12 cellular contexts compared by ENCODE assay signal in the genomic region with DNA sequence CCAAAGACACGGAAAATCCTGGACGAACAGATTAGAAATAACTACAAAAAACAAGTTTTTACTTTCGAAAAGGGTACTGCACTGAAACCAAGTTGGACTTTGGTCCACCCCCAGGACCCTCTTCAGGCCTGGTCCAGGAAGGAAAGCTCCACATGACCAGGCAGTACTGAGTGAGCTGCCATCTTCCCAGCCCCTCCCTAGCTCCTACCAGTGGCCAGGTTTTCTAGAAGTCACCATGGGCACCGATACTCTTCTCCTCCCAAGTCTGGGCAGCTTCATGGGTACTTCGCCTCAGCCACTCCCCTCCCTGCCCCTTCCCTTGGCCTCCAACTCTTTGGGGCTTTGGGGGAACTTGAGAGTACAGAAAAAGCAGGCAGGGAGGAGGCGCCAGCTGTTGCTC. TPM values are rescaled to one million over a fixed set of nuclear protein-coding genes. Genes with fewer than 3 reads are reported as not detected.
DNase-seq lines count a peak whose midpoint lies in the region; ATAC-seq and TF ChIP-seq lines count a peak whose summit lies in the region.
"Had no signal": no experiment of that assay in that cellular context is flagged by ENCODE, and none has a peak within 500 bp of the region (broad histone marks: within the 10 kb centered on the region; RNA-seq: fewer than 3 reads in every experiment).

No MANE protein-coding gene starts in this region.

- H3K36me3 Mint-ChIP-seq in CD4-positive, alpha-beta T cell (ENCODE audit: low read depth): peaks cover 90% of the 10 kb centered on the region
- H3K36me3 Mint-ChIP-seq in central memory CD8-positive, alpha-beta T cell (ENCODE audit: insufficient read depth): peaks cover 68% of the 10 kb centered on the region

- no peaks in the 10 kb centered on the region for H3K9me3 ChIP-seq in CD4-positive, alpha-beta T cell (ENCODE audit: control insufficient read depth, low read length)
- no peaks in the 10 kb centered on the region for H3K9me3 ChIP-seq in KOPT-K1 (ENCODE audit: insufficient read depth, low read length, poor library complexity, severe bottlenecking)

- no peak for DNase-seq in CD4-positive, alpha-beta T cell
- DNase-seq in central memory CD8-positive, alpha-beta T cell (ENCODE audit: low spot score in 2 of 2): no peak
- no peak for DNase-seq in sciatic nerve (ENCODE audit: low spot score)
- DNase-seq in GM13976 (ENCODE audit: low spot score): no peak
- DNase-seq: GDM1, Kasumi-1, NCI-H1694 treated with DMSO at 0.1 percent for 48 hours had no signal

- no peak for ATAC-seq in CD4-positive, alpha-beta T cell (ENCODE audit: poor library complexity)
- no peak for ATAC-seq in central memory CD8-positive, alpha-beta T cell (replicated peaks; ENCODE audit: extremely low read depth, poor library complexity, severe bottlenecking)
- ATAC-seq in sciatic nerve (no peak), HG03095 (IDR thresholded peaks at IDR 0.05; ENCODE audit: unreplicated experiment) (no peak)

- no peak overlapping the region for H3K4me3 ChIP-seq in skin epidermis

- H3K27ac Mint-ChIP-seq in CD4-positive, alpha-beta T cell: peak overlapping the region; percentile 92
- H3K27ac Mint-ChIP-seq in central memory CD8-positive, alpha-beta T cell (ENCODE audit: low read depth): peak overlapping the region; percentile 99

- H3K27ac ChIP-seq in CD4-positive, alpha-beta T cell (ENCODE audit: low read depth, low read length): peak overlapping the region; percentile 97
- H3K27ac ChIP-seq in KOPT-K1 (ENCODE audit: low read depth, low read length, poor library complexity, severe bottlenecking) (peak overlapping the region; percentile 95), skin epidermis (peak overlapping the region in 17 of 21 experiments; percentile 27 to 98 (median 75))

- no peaks in the 10 kb centered on the region for H3K9me3 Mint-ChIP-seq in CD4-positive, alpha-beta T cell
- no peaks in the 10 kb centered on the region for H3K9me3 Mint-ChIP-seq in central memory CD8-positive, alpha-beta T cell
- H3K9me3 Mint-ChIP-seq: CD14-positive monocyte had no signal

- peak overlapping the region; percentile 74 for H3K4me3 Mint-ChIP-seq in CD4-positive, alpha-beta T cell
- H3K4me3 Mint-ChIP-seq in central memory CD8-positive, alpha-beta T cell: peak overlapping the region; percentile 78
- H3K4me3 Mint-ChIP-seq: CD14-positive monocyte had no signal

- intact Hi-C loops in CD4-positive, alpha-beta T cell (cut with DNase I, micrococcal nuclease): loop anchor here (2.0 kb wide), 4 partner anchors 13 to 129 kb away; partner anchors contain the start of genes CD27 (in 1 of the 2) and MRPL51 (in 1 of the 2)
- intact Hi-C loops in sciatic nerve (cut with DNase I): loop anchor here (5.0 to 10.0 kb wide), 2 partner anchors 42 to 129 kb away; no protein-coding TSS in a partner anchor

- no peaks in the 10 kb centered on the region for H3K27me3 ChIP-seq in CD4-positive, alpha-beta T cell (ENCODE audit: control insufficient read depth, insufficient read depth, low read length)

- H3K36me3 ChIP-seq in KOPT-K1 (ENCODE audit: insufficient read depth, low read length): peaks cover 90% of the 10 kb centered on the region

- peaks cover 93% of the 10 kb centered on the region for H3K4me1 Mint-ChIP-seq in CD4-positive, alpha-beta T cell (ENCODE audit: low read depth)
- H3K4me1 Mint-ChIP-seq in central memory CD8-positive, alpha-beta T cell: peaks cover 89% of the 10 kb centered on the region

- in situ Hi-C loops in GM13976 (cut with MboI; ENCODE audit: low sequenced_read_pairs, unreplicated experiment): no loop called here

- no peaks in the 10 kb centered on the region for H3K27me3 Mint-ChIP-seq in CD4-positive, alpha-beta T cell
- no peaks in the 10 kb centered on the region for H3K27me3 Mint-ChIP-seq in central memory CD8-positive, alpha-beta T cell

- POLR2A ChIA-PET in CD4-positive, alpha-beta T cell (lab: Charles Lee): interaction anchor here (1.0 to 16.2 kb wide), 12 partner anchors 12 to 129 kb away, joined by 3 to 225 read pairs (median 18); partner anchors contain the start of genes CD27, GAPDH, MRPL51 and TAPBPL

- CTCF ChIA-PET in CD4-positive, alpha-beta T cell (lab: Charles Lee): interaction anchor here (1.4 to 3.6 kb wide), 4 partner anchors 12 to 128 kb away, joined by 4 to 27 read pairs (median 14); partner anchors contain the start of gene TAPBPL

- TF ChIP-seq CTCF in CD4-positive, alpha-beta T cell (IDR thresholded peaks at IDR 0.05): no peak
- TF ChIP-seq CTCF in GM13976 (IDR thresholded peaks at IDR 0.05; ENCODE audit: borderline replicate concordance, control extremely low read depth, extremely low read depth, insufficient read depth, missing control alignments): no peak

RNA-seq across cellular contexts. Expression of gene VAMP1, which starts 6.6 kb away (rescaled TPM):
- total RNA-seq in CD4-positive, alpha-beta T cell: 10 to 100 TPM; 84.8 to 87.7 TPM
- total RNA-seq in sciatic nerve: 19.9 TPM

RNA-seq across cellular contexts. Expression of gene TAPBPL, which starts 12.0 kb away (rescaled TPM):
- total RNA-seq in CD4-positive, alpha-beta T cell: 10 to 100 TPM; 14.7 to 15.8 TPM
- 23.5 TPM for total RNA-seq in sciatic nerve

RNA-seq across cellular contexts. Expression of gene CD27, which starts 19.1 kb away (rescaled TPM):
- total RNA-seq in CD4-positive, alpha-beta T cell: 10 to 100 TPM; 42.7 to 46.1 TPM
- 0.58 TPM for total RNA-seq in sciatic nerve
- total RNA-seq: astrocyte had no signal

RNA-seq across cellular contexts. Expression of gene MRPL51, which starts 29.2 kb away (rescaled TPM):
- total RNA-seq in CD4-positive, alpha-beta T cell: 10 to 100 TPM; 15.1 to 16.7 TPM
- 117 TPM for total RNA-seq in sciatic nerve

RNA-seq across cellular contexts. Expression of gene NCAPD2, which starts 30.0 kb away (rescaled TPM):
- total RNA-seq in CD4-positive, alpha-beta T cell: 10 to 100 TPM; 13.7 to 14.9 TPM
- total RNA-seq in sciatic nerve: 21.3 TPM

Comparison
In these comparisons a context has a peak if more than half of its experiments do, and no peak if none do; other contexts are left out.
1. RNA of gene CD27, which starts 19.1 kb away (total RNA-seq): 42.7 to 46.1 TPM in CD4-positive, alpha-beta T cell; 0.58 TPM in sciatic nerve (single experiment); every median in the first group is over 10 times any median in the second.
2. Peak in every context shown above with its lines, with median percentiles within 50 percentile points of each other: H3K27ac ChIP-seq.